Comparison of ENCODE assay signal across 17 cellular contexts in genomic region chr5:62328772-62329491, GRCh38. TPM values are rescaled to one million over a fixed set of nuclear protein-coding genes. Genes with fewer than 3 reads are reported as not detected.
DNase-seq lines count a peak whose midpoint lies in the region; ATAC-seq and TF ChIP-seq lines count a peak whose summit lies in the region.
"Had no signal": no experiment of that assay in that cellular context is flagged by ENCODE, and none has a peak within 500 bp of the region (broad histone marks: within the 10 kb centered on the region; RNA-seq: fewer than 3 reads in every experiment).

No MANE protein-coding gene starts in this region.

- peak overlapping the region in 8 of 11 experiments; percentile 4 to 65 (median 46); a peak in 12 of 22 replicates for H3K4me2 ChIP-seq in BLaER1 treated with 17β-estradiol and CSF1 and Interleukin-3, amounts not matched to agents 10 nM and 100 nM
- H3K4me2 ChIP-seq in PC-3 (ENCODE audit: low read length) = no peak overlapping the region

- DNase-seq in A673 (ENCODE audit: low spot score) = peak; percentile 43
- DNase-seq in T-cell = no peak
- DNase-seq in immature natural killer cell = no peak
- DNase-seq in right cardiac atrium = no peak
- DNase-seq in NCI-H2196 (lab: John Stamatoyannopoulos, UW; ENCODE audit: unreplicated experiment) = no peak
- DNase-seq in GM19238 (ENCODE audit: insufficient read length, low spot score) = no peak
- no peak for DNase-seq in PC-3
- DNase-seq: adrenal gland, hippocampal formation, naive B cell, NCI-H1048, retina, WERI-Rb-1 had no signal

- H4K20me1 ChIP-seq in BLaER1 treated with 17β-estradiol and CSF1 and Interleukin-3, amounts not matched to agents 10 nM and 100 nM = peaks cover 49 to 100% (median 94%) of the 10 kb centered on the region in 11 experiments; a peak in 21 of 22 replicates
- 0 out of 2 replicates have a peak, but pooled peaks cover 3% of the 10 kb centered on the region for H4K20me1 ChIP-seq in PC-3 (ENCODE audit: low read length)

- no peak overlapping the region for H3K9ac ChIP-seq in BLaER1 treated with 17β-estradiol and CSF1 and Interleukin-3, amounts not matched to agents 10 nM and 100 nM
- no peak overlapping the region for H3K9ac ChIP-seq in PC-3 (ENCODE audit: low read length)

- H2AFZ ChIP-seq in PC-3 (ENCODE audit: low read length) = no peak overlapping the region

- peak overlapping the region in 1 of 3 donors; percentile 17 for H3K4me3 Mint-ChIP-seq in T-cell
- peak overlapping the region in 3 of 5 donors; percentile 2 to 61 (median 13) for H3K4me3 Mint-ChIP-seq in immature natural killer cell
- H3K4me3 Mint-ChIP-seq: type B pancreatic cell had no signal

- WGBS in right cardiac atrium = 88% methylated on average over 7 of the region's 7 CpGs

- H3K27me3 ChIP-seq in A673 (replicated peaks; ENCODE audit: insufficient read depth, low read depth, low read length, poor library complexity) (no peaks in the 10 kb centered on the region), right cardiac atrium (ENCODE audit: control insufficient read depth, insufficient read depth) (no peaks in the 10 kb centered on the region), PC-3 (ENCODE audit: low read length) (no peaks in the 10 kb centered on the region)
- no peaks in the 10 kb centered on the region for H3K27me3 ChIP-seq in BLaER1 treated with 17β-estradiol and CSF1 and Interleukin-3, amounts not matched to agents 10 nM and 100 nM
- H3K27me3 ChIP-seq: adrenal gland had no signal

- H3K79me2 ChIP-seq in PC-3 (ENCODE audit: low read length) = peaks cover 31% of the 10 kb centered on the region

- no peak for ATAC-seq in T-cell (replicated peaks in 1 of 4)
- no peak for ATAC-seq in right cardiac atrium
- ATAC-seq in PC-3 = no peak
- ATAC-seq: left lobe of liver had no signal

- H3K27ac ChIP-seq in A673 (ENCODE audit: low read depth, low read length, poor library complexity, severe bottlenecking) = no peak overlapping the region
- H3K27ac ChIP-seq in BLaER1 treated with 17β-estradiol and CSF1 and Interleukin-3, amounts not matched to agents 10 nM and 100 nM = no peak overlapping the region
- H3K27ac ChIP-seq in right cardiac atrium (ENCODE audit: low read length) = no peak overlapping the region
- H3K27ac ChIP-seq in PC-3 (ENCODE audit: low read length) = no peak overlapping the region
- H3K27ac ChIP-seq: adrenal gland, SK-N-MC, WERI-Rb-1 had no signal

- POLR2A ChIA-PET in A673 (lab: Charles Lee; ENCODE audit: low non-redundant PET) (interaction anchor here (0.7 kb wide), 1 partner anchor 50 kb away, joined by 3 read pairs; no protein-coding TSS in a partner anchor), T-cell (lab: Charles Lee) (interaction anchor here in 1 of 2 donors (0.6 to 1.0 kb wide), 4 partner anchors 13 to 263 kb away, joined by 3 to 5 read pairs (median 4); partner anchors contain the start of gene DIMT1), PC-3 (lab: Charles Lee; ENCODE audit: unreplicated experiment) (no interaction called here)

- H3K9me3 ChIP-seq in A673 (ENCODE audit: low read depth, low read length, poor library complexity, severe bottlenecking) = no peaks in the 10 kb centered on the region
- no peaks in the 10 kb centered on the region for H3K9me3 ChIP-seq in BLaER1 treated with 17β-estradiol and CSF1 and Interleukin-3, amounts not matched to agents 10 nM and 100 nM (replicated peaks in 1 of 11)
- no peaks in the 10 kb centered on the region for H3K9me3 ChIP-seq in right cardiac atrium (ENCODE audit: control insufficient read depth, low read length)
- H3K9me3 ChIP-seq in PC-3 (ENCODE audit: low read length) = no peaks in the 10 kb centered on the region
- H3K9me3 ChIP-seq: adrenal gland had no signal

- H3K36me3 Mint-ChIP-seq in T-cell (peaks cover 34% of the 10 kb centered on the region), immature natural killer cell (peaks cover 0 to 4% (median 0%) of the 10 kb centered on the region in 3 donors)

- no peak for TF ChIP-seq CTCF in A673 (conservative IDR thresholded peaks at IDR 0.05; ENCODE audit: low read depth, low read length)
- TF ChIP-seq CTCF in PC-3 (conservative IDR thresholded peaks at IDR 0.05; ENCODE audit: low read depth, low read length) = no peak

- BruUV-seq in A673 (replicated peaks; lab: Mats Ljungman, UMichigan) (no TSS peak), PC-3 (replicated peaks; lab: Mats Ljungman, UMichigan) (no TSS peak)

- H3K4me1 Mint-ChIP-seq in T-cell = peaks cover 77 to 91% (median 88%) of the 10 kb centered on the region in 3 donors
- peaks cover 83 to 92% of the 10 kb centered on the region in 2 donors for H3K4me1 Mint-ChIP-seq in immature natural killer cell

- intact Hi-C loops in A673 (cut with micrococcal nuclease; ENCODE audit: unreplicated experiment) (no loop called here), right cardiac atrium (cut with DNase I) (no loop called here), PC-3 (cut with micrococcal nuclease) (no loop called here)

- H3K27me3 Mint-ChIP-seq in T-cell (no peaks in the 10 kb centered on the region), immature natural killer cell (ENCODE audit: low read depth in 3 of 3) (peaks cover 0 to 2% (median 0%) of the 10 kb centered on the region in 3 donors)
- H3K27me3 Mint-ChIP-seq: naive B cell, type B pancreatic cell had no signal

- H3K27ac Mint-ChIP-seq in T-cell = peak overlapping the region; percentile 28 to 67
- H3K27ac Mint-ChIP-seq in immature natural killer cell = peak overlapping the region; percentile 16 to 48 (median 35)
- H3K27ac Mint-ChIP-seq: type B pancreatic cell had no signal

- H3K4me3 ChIP-seq in A673 (ENCODE audit: low read depth, low read length, poor library complexity, severe bottlenecking) (no peak overlapping the region), right cardiac atrium (ENCODE audit: low read length) (no peak overlapping the region), PC-3 (ENCODE audit: low read length) (no peak overlapping the region)
- no peak overlapping the region for H3K4me3 ChIP-seq in BLaER1 treated with 17β-estradiol and CSF1 and Interleukin-3, amounts not matched to agents 10 nM and 100 nM
- H3K4me3 ChIP-seq: adrenal gland, SK-N-MC had no signal

- CTCF ChIA-PET in A673 (lab: Charles Lee) (no interaction called here), T-cell (lab: Charles Lee) (interaction anchor here (0.5 to 1.9 kb wide), 9 partner anchors 10 to 76 kb away, joined by 3 to 7 read pairs (median 4); no protein-coding TSS in a partner anchor), PC-3 (lab: Charles Lee) (no interaction called here)

- no peaks in the 10 kb centered on the region for H3K36me3 ChIP-seq in A673 (ENCODE audit: insufficient read depth, low read length, poor library complexity, severe bottlenecking)
- H3K36me3 ChIP-seq in BLaER1 treated with 17β-estradiol and CSF1 and Interleukin-3, amounts not matched to agents 10 nM and 100 nM = peaks cover 8 to 33% (median 21%) of the 10 kb centered on the region in 11 experiments
- H3K36me3 ChIP-seq in PC-3 (ENCODE audit: low read depth, low read length) = no peaks in the 10 kb centered on the region
- H3K36me3 ChIP-seq: adrenal gland had no signal

- H3K9me3 Mint-ChIP-seq in T-cell = no peaks in the 10 kb centered on the region
- H3K9me3 Mint-ChIP-seq in immature natural killer cell = no peaks in the 10 kb centered on the region
- H3K9me3 Mint-ChIP-seq: naive B cell, type B pancreatic cell had no signal

- H3K4me1 ChIP-seq in A673 (ENCODE audit: insufficient read depth, low read length, poor library complexity, severe bottlenecking) (peaks cover 22% of the 10 kb centered on the region), right cardiac atrium (ENCODE audit: control insufficient read depth, insufficient read depth, low read length) (peaks cover 4% of the 10 kb centered on the region), PC-3 (ENCODE audit: insufficient read depth, low read length) (peaks cover 6% of the 10 kb centered on the region; the same call in 1 of the 2 replicates)
- peaks cover 44 to 80% (median 64%) of the 10 kb centered on the region in 10 experiments for H3K4me1 ChIP-seq in BLaER1 treated with 17β-estradiol and CSF1 and Interleukin-3, amounts not matched to agents 10 nM and 100 nM
- H3K4me1 ChIP-seq: adrenal gland had no signal

- no peaks in the 10 kb centered on the region for H3F3A ChIP-seq in PC-3 (ENCODE audit: low read length, unreplicated experiment)

- no peaks in the 10 kb centered on the region for H3K9me2 ChIP-seq in PC-3 (replicated peaks; ENCODE audit: low read length)

RNA-seq across cellular contexts. Expression of gene KIF2A, which starts 22.9 kb away (rescaled TPM):
- total RNA-seq in A673 (2021) (92.4 and 99.0 TPM in 2 replicates), T-cell (100 to 1,000 TPM in 4 of 5 donors, 10 to 100 TPM in 1; 99.8 to 122 (median 107) TPM), right cardiac atrium (10 to 100 TPM; 12.9 to 15.5 (median 14.7) TPM), PC-3 (2014; rRNA removed) (19.0 and 26.4 TPM in 2 replicates)
- polyA plus RNA-seq in immature natural killer cell (100 to 1,000 TPM in 2 of 3 donors, 10 to 100 TPM in 1; 72.0 to 135 (median 103) TPM), right cardiac atrium (2.7 TPM)

Comparison
In these comparisons a context has a peak if more than half of its experiments do, and no peak if none do; other contexts are left out.
1. CTCF ChIA-PET loops: an anchor here in T-cell (0.5 to 1.9 kb wide); none called in A673 and PC-3.